In genomic region chrX:43615677-43616076, GRCh38 we compare ENCODE assay signal across 20 cellular contexts. TPM values are rescaled to one million over a fixed set of nuclear protein-coding genes. Genes with fewer than 3 reads are reported as not detected.
DNase-seq lines count a peak whose midpoint lies in the region; ATAC-seq and TF ChIP-seq lines count a peak whose summit lies in the region.
"Had no signal": no experiment of that assay in that cellular context is flagged by ENCODE, and none has a peak within 500 bp of the region (broad histone marks: within the 10 kb centered on the region; RNA-seq: fewer than 3 reads in every experiment).

No MANE protein-coding gene starts in this region.

- DNase-seq in GM23338 (ENCODE audit: low spot score) (peak; percentile 3), hepatocyte (ENCODE audit: low spot score) (no peak), putamen (ENCODE audit: low spot score) (peak; percentile 11), DMS53 (lab: John Stamatoyannopoulos, UW) (no peak), NCI-H146 (lab: John Stamatoyannopoulos, UW) (no peak)
- DNase-seq: DMS153; islet precursor cell; NCI-H1092 treated with DMSO at 0.1 percent for 48 hours; NCI-H187 treated with DMSO at 0.1 percent for 48 hours; NCI-H2171 treated with DMSO at 0.1 percent for 48 hours; NCI-H524; PC-9; SHP77; stimulated activated naive CD8-positive, alpha-beta T cell treated with anti-CD3 and anti-CD28 coated beads, Interleukin-15, Interleukin-2, amounts not matched to agents 100 U/mL and 50 U/mL, for 24 hours; T-helper 9 cell had no signal

- H3F3A ChIP-seq in GM23338 (replicated peaks; ENCODE audit: low read depth): no peaks in the 10 kb centered on the region

- H3K4me1 ChIP-seq in GM23338 (ENCODE audit: insufficient read depth) (peaks cover 35% of the 10 kb centered on the region), hepatocyte (ENCODE audit: insufficient read depth) (peaks cover 14% of the 10 kb centered on the region)

- H2AFZ ChIP-seq in GM23338 (peak overlapping the region; percentile 56), hepatocyte (peak overlapping the region; percentile 23)
- H2AFZ ChIP-seq: PC-9 had no signal

- no peak overlapping the region for H3K4me3 ChIP-seq in GM23338
- H3K4me3 ChIP-seq in hepatocyte: no peak overlapping the region
- H3K4me3 ChIP-seq: lung, PC-9 had no signal

- WGBS in hepatocyte (ENCODE audit: low lambda C conversion rate, missing lambda C conversion rate): 71% methylated on average over 5 of the region's 5 CpGs

- peaks cover 30% of the 10 kb centered on the region for H3K4me1 Mint-ChIP-seq in GM23338
- H3K4me1 Mint-ChIP-seq: activated naive CD4-positive, alpha-beta T cell treated with anti-CD3 and anti-CD28 coated beads, Interleukin-2, amount 50 U/mL, for 24 hours had no signal

- H3K4me3 Mint-ChIP-seq in GM23338: no peak overlapping the region
- H3K4me3 Mint-ChIP-seq: activated naive CD4-positive, alpha-beta T cell treated with anti-CD3 and anti-CD28 coated beads, Interleukin-2, amount 50 U/mL, for 24 hours had no signal

- no peaks in the 10 kb centered on the region for H3K9me3 ChIP-seq in hepatocyte (ENCODE audit: low read depth)

- H3K9me3 Mint-ChIP-seq in GM23338: no peaks in the 10 kb centered on the region; the same call in 1 of the 3 replicates
- H3K9me3 Mint-ChIP-seq: activated naive CD4-positive, alpha-beta T cell treated with anti-CD3 and anti-CD28 coated beads, Interleukin-2, amount 50 U/mL, for 24 hours had no signal

- H3K27me3 ChIP-seq in GM23338 (ENCODE audit: insufficient read depth): no peaks in the 10 kb centered on the region
- H3K27me3 ChIP-seq in hepatocyte: no peaks in the 10 kb centered on the region

- H3K4me2 ChIP-seq in GM23338: 0 out of 2 replicates have a peak overlapping the region, but pooled peaks have one; percentile 36
- peak overlapping the region; percentile 5 for H3K4me2 ChIP-seq in hepatocyte
- H3K4me2 ChIP-seq: PC-9 had no signal

- H3K27me3 Mint-ChIP-seq in GM23338 (ENCODE audit: insufficient read depth, low read depth, poor library complexity): peaks cover 7% of the 10 kb centered on the region

- no peaks in the 10 kb centered on the region for H3K36me3 ChIP-seq in GM23338 (ENCODE audit: insufficient read depth)
- H3K36me3 ChIP-seq in hepatocyte (replicated peaks; ENCODE audit: insufficient read depth, low read depth): no peaks in the 10 kb centered on the region

- H3K27ac Mint-ChIP-seq in GM23338: peak overlapping the region; percentile 75
- H3K27ac Mint-ChIP-seq: activated naive CD4-positive, alpha-beta T cell treated with anti-CD3 and anti-CD28 coated beads, Interleukin-2, amount 50 U/mL, for 24 hours had no signal

- H3K36me3 Mint-ChIP-seq in GM23338 (ENCODE audit: low read depth): peaks cover 10% of the 10 kb centered on the region; the same call in 2 of the 3 replicates
- H3K36me3 Mint-ChIP-seq: activated naive CD4-positive, alpha-beta T cell treated with anti-CD3 and anti-CD28 coated beads, Interleukin-2, amount 50 U/mL, for 24 hours had no signal

- H3K27ac ChIP-seq in GM23338 (ENCODE audit: low read depth): no peak overlapping the region
- peak overlapping the region; percentile 47 for H3K27ac ChIP-seq in cingulate gyrus (ENCODE audit: low read depth, low read length)
- H3K27ac ChIP-seq in hepatocyte: peak overlapping the region; percentile 7
- H3K27ac ChIP-seq: PC-9 had no signal

- H4K20me1 ChIP-seq in GM23338 (replicated peaks; ENCODE audit: insufficient read depth) (no peaks in the 10 kb centered on the region), hepatocyte (ENCODE audit: insufficient read depth, poor library complexity, severe bottlenecking) (no peaks in the 10 kb centered on the region)

- H3K79me2 ChIP-seq in GM23338 (replicated peaks; ENCODE audit: insufficient read depth) (no peaks in the 10 kb centered on the region), hepatocyte (no peaks in the 10 kb centered on the region)

- H3K9me2 ChIP-seq in GM23338 (ENCODE audit: insufficient read depth) (0 out of 2 replicates have a peak, but pooled peaks cover 3% of the 10 kb centered on the region), hepatocyte (replicated peaks; ENCODE audit: insufficient read depth) (no peaks in the 10 kb centered on the region)

- ATAC-seq in GM23338: no peak
- ATAC-seq in HG02798 (IDR thresholded peaks at IDR 0.05; ENCODE audit: poor library complexity, unreplicated experiment): no peak
- ATAC-seq in HG03460 (IDR thresholded peaks at IDR 0.05; ENCODE audit: unreplicated experiment): no peak
- ATAC-seq: stimulated activated naive CD8-positive, alpha-beta T cell treated with anti-CD3 and anti-CD28 coated beads, Interleukin-15, Interleukin-2, amounts not matched to agents 100 U/mL and 50 U/mL, for 24 hours had no signal

- TF ChIP-seq CTCF in GM23338 (conservative IDR thresholded peaks at IDR 0.05; ENCODE audit: low read depth in 2 of 2): no peak
- no peak for TF ChIP-seq CTCF in hepatocyte (IDR thresholded peaks at IDR 0.05; ENCODE audit: poor library complexity)

TF ChIP-seq in GM23338, 12 proteins besides CTCF, POLR2A, EP300 and RAD21:
- TF ChIP-seq CREB1 (CRISPR knock-in tag; IDR thresholded peaks at IDR 0.05; ENCODE audit: low read depth) (no peak), ZNF114 (CRISPR knock-in tag; IDR thresholded peaks at IDR 0.05) (no peak), JUNB (IDR thresholded peaks at IDR 0.05; ENCODE audit: unreplicated experiment) (no peak), EZH2 (IDR thresholded peaks at IDR 0.05; ENCODE audit: low read depth, unreplicated experiment) (no peak), STAT1 (IDR thresholded peaks at IDR 0.05; ENCODE audit: unreplicated experiment) (no peak), POLR2AphosphoS5 (IDR thresholded peaks at IDR 0.05; ENCODE audit: low read depth) (no peak)
- TF ChIP-seq, protein P1, sequence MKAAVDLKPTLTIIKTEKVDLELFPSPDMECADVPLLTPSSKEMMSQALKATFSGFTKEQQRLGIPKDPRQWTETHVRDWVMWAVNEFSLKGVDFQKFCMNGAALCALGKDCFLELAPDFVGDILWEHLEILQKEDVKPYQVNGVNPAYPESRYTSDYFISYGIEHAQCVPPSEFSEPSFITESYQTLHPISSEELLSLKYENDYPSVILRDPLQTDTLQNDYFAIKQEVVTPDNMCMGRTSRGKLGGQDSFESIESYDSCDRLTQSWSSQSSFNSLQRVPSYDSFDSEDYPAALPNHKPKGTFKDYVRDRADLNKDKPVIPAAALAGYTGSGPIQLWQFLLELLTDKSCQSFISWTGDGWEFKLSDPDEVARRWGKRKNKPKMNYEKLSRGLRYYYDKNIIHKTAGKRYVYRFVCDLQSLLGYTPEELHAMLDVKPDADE (IDR thresholded peaks at IDR 0.05): no peak
- TF ChIP-seq, protein P2, sequence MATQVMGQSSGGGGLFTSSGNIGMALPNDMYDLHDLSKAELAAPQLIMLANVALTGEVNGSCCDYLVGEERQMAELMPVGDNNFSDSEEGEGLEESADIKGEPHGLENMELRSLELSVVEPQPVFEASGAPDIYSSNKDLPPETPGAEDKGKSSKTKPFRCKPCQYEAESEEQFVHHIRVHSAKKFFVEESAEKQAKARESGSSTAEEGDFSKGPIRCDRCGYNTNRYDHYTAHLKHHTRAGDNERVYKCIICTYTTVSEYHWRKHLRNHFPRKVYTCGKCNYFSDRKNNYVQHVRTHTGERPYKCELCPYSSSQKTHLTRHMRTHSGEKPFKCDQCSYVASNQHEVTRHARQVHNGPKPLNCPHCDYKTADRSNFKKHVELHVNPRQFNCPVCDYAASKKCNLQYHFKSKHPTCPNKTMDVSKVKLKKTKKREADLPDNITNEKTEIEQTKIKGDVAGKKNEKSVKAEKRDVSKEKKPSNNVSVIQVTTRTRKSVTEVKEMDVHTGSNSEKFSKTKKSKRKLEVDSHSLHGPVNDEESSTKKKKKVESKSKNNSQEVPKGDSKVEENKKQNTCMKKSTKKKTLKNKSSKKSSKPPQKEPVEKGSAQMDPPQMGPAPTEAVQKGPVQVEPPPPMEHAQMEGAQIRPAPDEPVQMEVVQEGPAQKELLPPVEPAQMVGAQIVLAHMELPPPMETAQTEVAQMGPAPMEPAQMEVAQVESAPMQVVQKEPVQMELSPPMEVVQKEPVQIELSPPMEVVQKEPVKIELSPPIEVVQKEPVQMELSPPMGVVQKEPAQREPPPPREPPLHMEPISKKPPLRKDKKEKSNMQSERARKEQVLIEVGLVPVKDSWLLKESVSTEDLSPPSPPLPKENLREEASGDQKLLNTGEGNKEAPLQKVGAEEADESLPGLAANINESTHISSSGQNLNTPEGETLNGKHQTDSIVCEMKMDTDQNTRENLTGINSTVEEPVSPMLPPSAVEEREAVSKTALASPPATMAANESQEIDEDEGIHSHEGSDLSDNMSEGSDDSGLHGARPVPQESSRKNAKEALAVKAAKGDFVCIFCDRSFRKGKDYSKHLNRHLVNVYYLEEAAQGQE (IDR thresholded peaks at IDR 0.05; ENCODE audit: unreplicated experiment): no peak

RNA-seq across cellular contexts. Expression of gene MAOA, which starts 40.4 kb away (rescaled TPM):
- total RNA-seq in GM23338 (2014; rRNA removed; shearing (Covaris generic)): 5.2 and 6.1 TPM in 2 replicates
- 1.7 and 3.2 TPM in 2 replicates for polyA plus RNA-seq in GM23338 (2016; fragmentation: Nextera tagmentation; extraction: Ambion mirVana)
- 110 and 126 TPM in 2 replicates for total RNA-seq in hepatocyte
- 43.1 and 54.0 TPM in 2 replicates for polyA plus RNA-seq in hepatocyte

Comparison
In these comparisons a context has a peak if more than half of its experiments do, and no peak if none do; other contexts are left out.
1. DNase-seq: peak in GM23338 (single experiment) and putamen (single experiment); none in hepatocyte (single experiment), DMS53 (single experiment) and NCI-H146 (single experiment).
2. RNA of gene MAOA, which starts 40.4 kb away (total RNA-seq): 110 to 126 TPM in hepatocyte; 5.2 to 6.1 TPM in GM23338; every median in the first group is over 10 times any median in the second.